26 cellular contexts compared by ENCODE assay signal in the genomic region with DNA sequence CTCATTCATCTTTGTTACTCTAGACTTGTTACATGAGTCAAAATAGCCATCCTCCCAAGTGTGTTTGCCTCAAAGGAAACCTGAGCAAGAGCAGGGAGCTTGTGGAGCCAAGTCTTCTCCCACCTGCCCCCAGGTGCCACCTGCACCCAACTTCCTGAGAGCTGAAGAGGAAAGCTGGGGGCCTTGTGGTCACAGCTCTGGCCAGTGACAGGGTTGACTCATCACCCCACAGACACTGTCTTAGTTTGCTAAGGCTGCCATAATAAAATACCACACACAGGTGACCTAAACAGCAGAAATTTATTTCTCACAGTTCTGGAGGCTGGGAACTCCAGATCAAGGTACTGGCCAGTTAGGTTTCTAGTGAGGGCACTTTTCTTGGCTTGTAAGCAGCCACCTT.
"Had no signal": no experiment of that assay in that cellular context is flagged by ENCODE, and none has a peak within 500 bp of the region (broad histone marks: within the 10 kb centered on the region; RNA-seq: fewer than 3 reads in every experiment).

No MANE protein-coding gene starts in this region.

- H3K36me3 ChIP-seq: breast epithelium, left lung, neutrophil, thyroid gland, upper lobe of right lung had no signal

- DNase-seq: activated CD4-positive, alpha-beta T cell treated with anti-CD3 and anti-CD28 coated beads for 4 hours; activated CD4-positive, alpha-beta T cell treated with anti-CD3 and anti-CD28 coated beads, Interleukin-2, amount 50 U/mL, for 48 hours; activated CD4-positive, CD25-positive, alpha-beta regulatory T cell; activated CD8-positive, alpha-beta memory T cell treated with anti-CD3 and anti-CD28 coated beads, Interleukin-2, amount 50 U/mL, for 48 hours; activated naive CD4-positive, alpha-beta T cell treated with Interleukin-2 at 50 U/mL for 16 hours; activated naive CD8-positive, alpha-beta T cell treated with anti-CD3 and anti-CD28 coated beads for 36 hours; activated T-cell treated with anti-CD3 and anti-CD28 coated beads, Interleukin-2, amount 50 U/mL, for 48 hours; effector memory CD4-positive, alpha-beta T cell; foreskin melanocyte; glutamatergic neuron; immature natural killer cell; left lung; right cardiac atrium; stimulated activated CD4-positive, alpha-beta T cell treated with anti-CD3 and anti-CD28 coated beads, Interleukin-12 subunit alpha, Interleukin-12 subunit beta, amount 100 ng/mL, for 4 hours; stimulated activated CD4-positive, alpha-beta T cell treated with anti-CD3 and anti-CD28 coated beads, Interleukin-4, amount 100 ng/mL, for 4 hours; substantia nigra; T-helper 9 cell; thyroid gland; upper lobe of right lung had no signal

- H3K4me1 ChIP-seq: breast epithelium, left lung, parathyroid adenoma, thyroid gland, upper lobe of right lung had no signal

- H3K36me3 Mint-ChIP-seq: activated naive CD8-positive, alpha-beta T cell treated with anti-CD3 and anti-CD28 coated beads for 36 hours; immature natural killer cell had no signal

- H3K79me2 ChIP-seq: hepatocyte, parathyroid adenoma had no signal

- H3K9ac ChIP-seq: parathyroid adenoma had no signal

- H3K27me3 ChIP-seq: breast epithelium, hepatocyte, left lung, neutrophil, thyroid gland, upper lobe of right lung had no signal

- H3K9me3 ChIP-seq: breast epithelium, neutrophil, thyroid gland, upper lobe of right lung had no signal

- H3K4me2 ChIP-seq: hepatocyte had no signal

- H3K4me3 ChIP-seq: breast epithelium, hepatocyte, left lung, thyroid gland, upper lobe of right lung had no signal

- H3K9me3 Mint-ChIP-seq: activated naive CD8-positive, alpha-beta T cell treated with anti-CD3 and anti-CD28 coated beads for 36 hours had no signal

- H2AFZ ChIP-seq: hepatocyte, parathyroid adenoma had no signal

- H3K4me3 Mint-ChIP-seq: activated naive CD8-positive, alpha-beta T cell treated with anti-CD3 and anti-CD28 coated beads for 36 hours; central memory CD8-positive, alpha-beta T cell; immature natural killer cell; nephron; stimulated activated naive CD8-positive, alpha-beta T cell treated with anti-CD3 and anti-CD28 coated beads, Interleukin-15, Interleukin-2, amounts not matched to agents 100 ng/mL and 50 ng/mL, for 24 hours had no signal

- ATAC-seq: left lung, right cardiac atrium, upper lobe of right lung had no signal

- H3K27ac ChIP-seq: hepatocyte, left lung, neutrophil, parathyroid adenoma, thyroid gland, upper lobe of right lung had no signal

- H3K27ac Mint-ChIP-seq: activated naive CD8-positive, alpha-beta T cell treated with anti-CD3 and anti-CD28 coated beads for 36 hours; immature natural killer cell; nephron; stimulated activated naive CD8-positive, alpha-beta T cell treated with anti-CD3 and anti-CD28 coated beads, Interleukin-15, Interleukin-2, amounts not matched to agents 100 ng/mL and 50 ng/mL, for 24 hours had no signal

- H3K4me1 Mint-ChIP-seq: activated naive CD8-positive, alpha-beta T cell treated with anti-CD3 and anti-CD28 coated beads for 36 hours; central memory CD8-positive, alpha-beta T cell; immature natural killer cell had no signal
